In genomic region chr12:56636118-56636674, GRCh38 we compare ENCODE assay signal across 7 cellular contexts. TPM values are rescaled to one million over a fixed set of nuclear protein-coding genes. Genes with fewer than 3 reads are reported as not detected.
DNase-seq lines count a peak whose midpoint lies in the region; ATAC-seq, FAIRE-seq and TF ChIP-seq lines count a peak whose summit lies in the region.

No MANE protein-coding gene starts in this region.

- H3K27me3 ChIP-seq in GM12878 (replicated peaks in 1 of 2; ENCODE audit: control insufficient read depth in 2 of 2, insufficient read depth in 2 of 2, low read length in 1 of 2) (no peaks in the 10 kb centered on the region), skeletal muscle satellite cell (ENCODE audit: control insufficient read depth, insufficient read depth, low read length) (no peaks in the 10 kb centered on the region)

- peak overlapping the region; percentile 92 for H3K9ac ChIP-seq in GM12878 (ENCODE audit: control insufficient read depth, insufficient read depth, low read length)
- H3K9ac ChIP-seq in skeletal muscle satellite cell (ENCODE audit: low read depth, low read length): peak overlapping the region; percentile 82

- H3K9me3 ChIP-seq in GM12878 (replicated peaks; ENCODE audit: control insufficient read depth, insufficient read depth, low read length) (no peaks in the 10 kb centered on the region), skeletal muscle satellite cell (replicated peaks; ENCODE audit: low read length) (no peaks in the 10 kb centered on the region)

- no peak for TF ChIP-seq EP300 in GM12878 (IDR thresholded peaks at IDR 0.05; ENCODE audit: borderline replicate concordance in 1 of 2, control insufficient read depth in 1 of 2, low read depth in 2 of 2, low read length in 2 of 2)

- H3K27ac ChIP-seq in GM12878 (ENCODE audit: control insufficient read depth, insufficient read depth): peak overlapping the region; percentile 87

- no peaks in the 10 kb centered on the region for H4K20me1 ChIP-seq in GM12878 (ENCODE audit: control insufficient read depth, insufficient read depth)

- peak; percentile 48; the same call in 1 of the 2 replicates for TF ChIP-seq POLR2A in GM12878 (IDR thresholded peaks at IDR 0.05; ENCODE audit: low read depth, low read length)

- DNase-seq in NCI-H1694 treated with DMSO at 0.1 percent for 48 hours (lab: John Stamatoyannopoulos, UW) (peak; percentile 72), T1000 (lab: John Stamatoyannopoulos, UW) (peak; percentile 76), GM12878 (ENCODE audit: low read depth, low spot score) (peak; percentile 83)

- ATAC-seq in GM18502 (IDR thresholded peaks at IDR 0.05; ENCODE audit: poor library complexity, unreplicated experiment) (peak; percentile 51), HG02885 (IDR thresholded peaks at IDR 0.05; ENCODE audit: poor library complexity, unreplicated experiment) (peak; percentile 51), GM12878 (peak; percentile 76)

- CTCF ChIA-PET in GM12878 (lab: Yijun Ruan, JAX): interaction anchor here (0.6 to 6.1 kb wide), 61 partner anchors 8 to 841 kb away, joined by 3 to 73 read pairs (median 5); partner anchors contain the start of genes ATP5F1B, HSD17B6, NACA and RBMS2

- in situ Hi-C loops in GM12878 (cut with MboI): loop anchor here (10.0 kb wide), 1 partner anchor 449 kb away; the partner anchor contains the start of gene NAB2

- BruUV-seq in GM12878 (replicated peaks; lab: Mats Ljungman, UMichigan): no TSS peak

- 0% methylated on average over 9 of the region's 11 CpGs for WGBS in GM12878 (ENCODE audit: insufficient coverage, insufficient replicate concordance, low lambda C conversion rate, missing lambda C conversion rate)

- POLR2A ChIA-PET in GM12878 (lab: Charles Lee): interaction anchor here (0.6 to 6.9 kb wide), 26 partner anchors 10 to 519 kb away, joined by 3 to 155 read pairs (median 5); partner anchors contain the start of genes ATP5F1B, NACA, PTGES3 and RNF41

- RAD21 ChIA-PET in GM12878 (lab: Charles Lee; ENCODE audit: unreplicated experiment): interaction anchor here (0.7 to 10.0 kb wide), 49 partner anchors 8 to 593 kb away, joined by 3 to 176 read pairs (median 5); partner anchors contain the start of genes ATP5F1B, CNPY2, NACA and NEMP1

- FAIRE-seq in GM12878 (lab: Jason Lieb, UNC): no peak

- peaks cover 54% of the 10 kb centered on the region for H3K79me2 ChIP-seq in GM12878 (ENCODE audit: control insufficient read depth, insufficient read depth, low read length)

- no peak for TF ChIP-seq RAD21 in GM12878 (IDR thresholded peaks at IDR 0.05; ENCODE audit: insufficient read depth, low read depth, low read length)

- peaks cover 27% of the 10 kb centered on the region for H3K4me1 ChIP-seq in GM12878 (ENCODE audit: control insufficient read depth, insufficient read depth, low read length)
- peaks cover 33% of the 10 kb centered on the region for H3K4me1 ChIP-seq in skeletal muscle satellite cell (ENCODE audit: control insufficient read depth, insufficient read depth, low read length)

- H3K4me3 ChIP-seq in GM12878: peak overlapping the region; percentile 91
- peak overlapping the region; percentile 93 for H3K4me3 ChIP-seq in iPS-11a (ENCODE audit: low read depth, low read length)
- peak overlapping the region; percentile 82 for H3K4me3 ChIP-seq in skeletal muscle satellite cell (ENCODE audit: low read length)

- no peak for TF ChIP-seq CTCF in GM12878 (IDR thresholded peaks at IDR 0.05 in 2 of 3, conservative IDR thresholded peaks at IDR 0.05 in 1 of 3; ENCODE audit: control insufficient read depth in 2 of 3, extremely low read depth in 1 of 3, insufficient read depth in 1 of 3, low read depth in 3 of 3, low read length in 3 of 3)

- intact Hi-C loops in GM12878 (cut with micrococcal nuclease; ENCODE audit: unreplicated experiment): loop anchor here (2.0 to 5.0 kb wide), 4 partner anchors 53 to 451 kb away; partner anchors contain the start of genes NAB2, NACA and PTGES3

- SMC1A ChIA-PET in GM12878 (lab: Charles Lee; ENCODE audit: uncharacterized antibody, unreplicated experiment): interaction anchor here (0.7 to 6.1 kb wide), 42 partner anchors 8 to 654 kb away, joined by 3 to 68 read pairs (median 5); partner anchors contain the start of genes ATP5F1B, ESYT1, PTGES3 and RBMS2

- H2AFZ ChIP-seq in GM12878 (ENCODE audit: control insufficient read depth, low read depth, low read length): peak overlapping the region; percentile 81

- H3K36me3 ChIP-seq in GM12878 (ENCODE audit: control insufficient read depth in 2 of 2, insufficient read depth in 2 of 2, low read length in 1 of 2) (peaks cover 6 to 15% of the 10 kb centered on the region in 2 experiments; a peak in 3 of 4 replicates), skeletal muscle satellite cell (ENCODE audit: insufficient read depth, low read length) (peaks cover 30% of the 10 kb centered on the region)

- peak overlapping the region; percentile 95 for H3K4me2 ChIP-seq in GM12878 (ENCODE audit: control insufficient read depth, insufficient read depth)
- peak overlapping the region; percentile 94 for H3K4me2 ChIP-seq in skeletal muscle satellite cell (ENCODE audit: low read length)

TF ChIP-seq in GM12878, 131 proteins besides CTCF, POLR2A, EP300 and RAD21 (continues in another document):
- TF ChIP-seq SMAD5 (IDR thresholded peaks at IDR 0.05; ENCODE audit: low read depth): 0 out of 2 replicates have a peak, but pooled peaks have one; percentile 36

RNA-seq across cellular contexts. Expression of gene BAZ2A, which starts 6.1 kb away (rescaled TPM):
- 246 and 249 TPM in 2 replicates for total RNA-seq in GM12878 (2013; cell fraction: nucleolus; rRNA removed)
- total RNA-seq in GM12878 (2014; rRNA removed) (27.4 and 29.5 TPM in 2 replicates), GM12878 (2014; rRNA removed; fragmentation: Illumina TruSeq; extraction: Trizol) (15.0 and 15.8 TPM in 2 replicates), GM12878 (2021) (70.1 and 74.9 TPM in 2 replicates)
- polyA plus RNA-seq in GM12878 (2011; ENCODE audit: low read depth): 30.7 TPM
- polyA plus RNA-seq in GM12878 (2011; rRNA removed) (44.5 and 90.2 TPM in 2 replicates), GM12878 (2014; fragmentation: Illumina TruSeq; extraction: Trizol) (69.6 and 93.4 TPM in 2 replicates), GM12878 (2014; fragmentation: Nextera tagmentation; extraction: Ambion mirVana) (10 to 100 TPM in 1 of 2 experiments, 1 to 10 TPM in 1; 4.8 to 14.6 TPM), GM12878 (2014; rRNA removed) (49.4 and 55.9 TPM in 2 replicates), GM12878 (2016; fragmentation: Nextera tagmentation; extraction: Ambion mirVana) (10 to 100 TPM; 23.0 to 30.4 TPM)
- polyA plus RNA-seq in GM12878 (2011; cell fraction: cytosol; rRNA removed): 74.3 and 88.6 TPM in 2 replicates
- 233 and 251 TPM in 2 replicates for polyA plus RNA-seq in GM12878 (2011; cell fraction: nucleus; rRNA removed)
- polyA plus RNA-seq in GM12878 (2012): 38.4 and 51.5 TPM in 2 replicates
- 124 and 142 TPM in 2 replicates for polyA minus RNA-seq in GM12878 (2011; rRNA and poly(A)+ RNA removed)
- polyA minus RNA-seq in GM12878 (2011; cell fraction: cytosol; rRNA and poly(A)+ RNA removed): 34.3 and 34.4 TPM in 2 replicates
- 82.6 and 129 TPM in 2 replicates for polyA minus RNA-seq in GM12878 (2011; cell fraction: nucleus; rRNA and poly(A)+ RNA removed)
- total RNA-seq in skeletal muscle satellite cell (2012; rRNA removed): 25.6 and 26.2 TPM in 2 replicates

RNA-seq across cellular contexts. Expression of gene ATP5F1B, which starts 9.6 kb away (rescaled TPM):
- total RNA-seq in GM12878 (2013; cell fraction: nucleolus; rRNA removed): 176 and 185 TPM in 2 replicates
- total RNA-seq in GM12878 (2014; rRNA removed) (783 and 784 TPM in 2 replicates), GM12878 (2014; rRNA removed; fragmentation: Illumina TruSeq; extraction: Trizol) (665 and 686 TPM in 2 replicates), GM12878 (2021) (885 and 921 TPM in 2 replicates)
- 553 TPM for polyA plus RNA-seq in GM12878 (2011; ENCODE audit: low read depth)
- polyA plus RNA-seq in GM12878 (2011; rRNA removed) (1,766 and 1,795 TPM in 2 replicates), GM12878 (2014; fragmentation: Illumina TruSeq; extraction: Trizol) (1,076 and 1,335 TPM in 2 replicates), GM12878 (2014; fragmentation: Nextera tagmentation; extraction: Ambion mirVana) (1,000 to 10,000 TPM in 1 of 2 experiments, 100 to 1,000 TPM in 1; 671 to 1,479 TPM), GM12878 (2014; rRNA removed) (985 and 1,003 TPM in 2 replicates), GM12878 (2016; fragmentation: Nextera tagmentation; extraction: Ambion mirVana) (1,000 to 10,000 TPM; 1,765 to 1,908 TPM)
- 1,406 and 1,613 TPM in 2 replicates for polyA plus RNA-seq in GM12878 (2011; cell fraction: cytosol; rRNA removed)
- 1,140 and 1,200 TPM in 2 replicates for polyA plus RNA-seq in GM12878 (2011; cell fraction: nucleus; rRNA removed)
- 560 and 690 TPM in 2 replicates for polyA plus RNA-seq in GM12878 (2012)
- polyA minus RNA-seq in GM12878 (2011; rRNA and poly(A)+ RNA removed): 1,399 and 1,431 TPM in 2 replicates
- 364 and 420 TPM in 2 replicates for polyA minus RNA-seq in GM12878 (2011; cell fraction: cytosol; rRNA and poly(A)+ RNA removed)
- 154 and 175 TPM in 2 replicates for polyA minus RNA-seq in GM12878 (2011; cell fraction: nucleus; rRNA and poly(A)+ RNA removed)
- 547 and 574 TPM in 2 replicates for total RNA-seq in skeletal muscle satellite cell (2012; rRNA removed)

RNA-seq across cellular contexts. Expression of gene PTGES3, which starts 51.9 kb away (rescaled TPM):
- 55.1 and 58.8 TPM in 2 replicates for total RNA-seq in GM12878 (2013; cell fraction: nucleolus; rRNA removed)
- total RNA-seq in GM12878 (2014; rRNA removed) (128 and 136 TPM in 2 replicates), GM12878 (2014; rRNA removed; fragmentation: Illumina TruSeq; extraction: Trizol) (160 and 164 TPM in 2 replicates), GM12878 (2021) (262 and 263 TPM in 2 replicates)
- 117 TPM for polyA plus RNA-seq in GM12878 (2011; ENCODE audit: low read depth)
- polyA plus RNA-seq in GM12878 (2011; rRNA removed) (143 and 208 TPM in 2 replicates), GM12878 (2014; fragmentation: Illumina TruSeq; extraction: Trizol) (317 and 356 TPM in 2 replicates), GM12878 (2014; fragmentation: Nextera tagmentation; extraction: Ambion mirVana) (100 to 1,000 TPM; 117 to 186 TPM), GM12878 (2014; rRNA removed) (135 and 154 TPM in 2 replicates), GM12878 (2016; fragmentation: Nextera tagmentation; extraction: Ambion mirVana) (100 to 1,000 TPM; 509 to 520 TPM)
- 50.8 and 55.0 TPM in 2 replicates for polyA plus RNA-seq in GM12878 (2011; cell fraction: cytosol; rRNA removed)
- 69.1 and 79.0 TPM in 2 replicates for polyA plus RNA-seq in GM12878 (2011; cell fraction: nucleus; rRNA removed)
- 183 and 246 TPM in 2 replicates for polyA plus RNA-seq in GM12878 (2012)
- 47.4 and 60.2 TPM in 2 replicates for polyA minus RNA-seq in GM12878 (2011; rRNA and poly(A)+ RNA removed)
- 74.6 and 80.4 TPM in 2 replicates for polyA minus RNA-seq in GM12878 (2011; cell fraction: cytosol; rRNA and poly(A)+ RNA removed)
- polyA minus RNA-seq in GM12878 (2011; cell fraction: nucleus; rRNA and poly(A)+ RNA removed): 26.0 and 48.0 TPM in 2 replicates
- 103 and 126 TPM in 2 replicates for total RNA-seq in skeletal muscle satellite cell (2012; rRNA removed)

Comparison
In these comparisons a context has a peak if more than half of its experiments do, and no peak if none do; other contexts are left out.
1. Peak in every context shown above with its lines: DNase-seq, ATAC-seq, H3K4me3 ChIP-seq and H3K27ac ChIP-seq.